Comparison of ENCODE assay signal across 9 cellular contexts in genomic region chr14:102187044-102187443, GRCh38. TPM values are rescaled to one million over a fixed set of nuclear protein-coding genes. Genes with fewer than 3 reads are reported as not detected.
DNase-seq lines count a peak whose midpoint lies in the region; ATAC-seq, FAIRE-seq and TF ChIP-seq lines count a peak whose summit lies in the region.
"Had no signal": no experiment of that assay in that cellular context is flagged by ENCODE, and none has a peak within 500 bp of the region (broad histone marks: within the 10 kb centered on the region; RNA-seq: fewer than 3 reads in every experiment).

No MANE protein-coding gene starts in this region.

- no peak for FAIRE-seq in HTR-8/SVneo (lab: Jason Lieb, UNC)
- FAIRE-seq in GM12891 (lab: Jason Lieb, UNC), result no peak
- FAIRE-seq: colon had no signal

- no peak for ATAC-seq in GM18520 (IDR thresholded peaks at IDR 0.05; ENCODE audit: unreplicated experiment)

- TF ChIP-seq CTCF in AG09319 (IDR thresholded peaks at IDR 0.05; ENCODE audit: low read depth, low read length) (no peak), nephron (IDR thresholded peaks at IDR 0.05; ENCODE audit: unreplicated experiment in 3 of 3) (no peak)

- H3K4me1 Mint-ChIP-seq in nephron, result peaks cover 51% of the 10 kb centered on the region

- no peaks in the 10 kb centered on the region for H3K36me3 Mint-ChIP-seq in nephron (ENCODE audit: low read depth)

- no peak for TF ChIP-seq POLR2A in GM12891 (IDR thresholded peaks at IDR 0.05; ENCODE audit: low read depth, low read length)

- no peaks in the 10 kb centered on the region for H3K27me3 Mint-ChIP-seq in nephron (ENCODE audit: low read depth)

- peak overlapping the region; percentile 95 for H3K27ac ChIP-seq in caudate nucleus (ENCODE audit: low read depth, low read length)

- peak; percentile 57 for DNase-seq in AG09319 (ENCODE audit: extremely low read depth, low read depth)
- peak; percentile 80 for DNase-seq in HTR-8/SVneo (ENCODE audit: insufficient read length, low spot score)
- DNase-seq in caudate nucleus (lab: John Stamatoyannopoulos, UW), result no peak
- no peak for DNase-seq in foreskin melanocyte
- no peak for DNase-seq in SKM-1 (lab: John Stamatoyannopoulos, UW; ENCODE audit: unreplicated experiment)
- no peak for DNase-seq in GM12891 (ENCODE audit: insufficient read length, low spot score)

- peak overlapping the region; percentile 27 to 69 (median 31) for H3K27ac Mint-ChIP-seq in nephron

- no peaks in the 10 kb centered on the region for H3K9me3 Mint-ChIP-seq in nephron

- no peak overlapping the region for H3K4me3 Mint-ChIP-seq in nephron

TF ChIP-seq in GM12891, 5 proteins besides CTCF, POLR2A, EP300 and RAD21:
- TF ChIP-seq POU2F2 (IDR thresholded peaks at IDR 0.05; ENCODE audit: low read depth, low read length) (no peak), TAF1 (IDR thresholded peaks at IDR 0.05; ENCODE audit: low read depth, low read length) (no peak), POLR2AphosphoS5 (IDR thresholded peaks at IDR 0.05; ENCODE audit: low read depth, low read length) (no peak), PAX5 (IDR thresholded peaks at IDR 0.05; ENCODE audit: insufficient read depth, low read length, severe bottlenecking) (no peak), SPI1 (IDR thresholded peaks at IDR 0.05; ENCODE audit: low read depth, low read length) (no peak)

RNA-seq across cellular contexts. Expression of gene WDR20, which starts 47.3 kb away (rescaled TPM):
- 9.3 TPM for polyA plus RNA-seq in GM12891 (2012; ENCODE audit: low read depth, missing spikeins)

Comparison
In these comparisons a context has a peak if more than half of its experiments do, and no peak if none do; other contexts are left out.
1. DNase-seq: peak in AG09319 (single experiment) and HTR-8/SVneo (single experiment); none in caudate nucleus (0 of 61), foreskin melanocyte (single experiment), SKM-1 (single experiment) and GM12891 (single experiment).